10 cellular contexts compared by ENCODE assay signal in genomic region chr3:7309707-7310106, GRCh38.
DNase-seq lines count a peak whose midpoint lies in the region; ATAC-seq and TF ChIP-seq lines count a peak whose summit lies in the region.
"Had no signal": no experiment of that assay in that cellular context is flagged by ENCODE, and none has a peak within 500 bp of the region (broad histone marks: within the 10 kb centered on the region; RNA-seq: fewer than 3 reads in every experiment).

No MANE protein-coding gene starts in this region.

- H3K4me3 ChIP-seq in choroid plexus epithelial cell (ENCODE audit: low read depth, low read length), result no peak overlapping the region

- peak; percentile 13 for DNase-seq in ELF-1 (ENCODE audit: low read depth, low spot score)
- peak; percentile 66 for DNase-seq in choroid plexus epithelial cell (ENCODE audit: low read depth)
- peak; percentile 15 for DNase-seq in iris pigment epithelial cell (ENCODE audit: low read depth)
- peak; percentile 99 for DNase-seq in pulmonary artery endothelial cell (ENCODE audit: low read depth, low spot score)
- DNase-seq in SW480 (ENCODE audit: low spot score), result no peak
- DNase-seq in NCI-H510A treated with DMSO at 0.1 percent for 48 hours (lab: John Stamatoyannopoulos, UW), result no peak
- DNase-seq: AML-193, NCI-H446 treated with DMSO at 0.1 percent for 48 hours had no signal

- no peak for TF ChIP-seq CTCF in choroid plexus epithelial cell (conservative IDR thresholded peaks at IDR 0.05; ENCODE audit: low read depth, low read length)

- no peak for ATAC-seq in HG03520 (IDR thresholded peaks at IDR 0.05; ENCODE audit: unreplicated experiment)
- no peak for ATAC-seq in GM21529 (IDR thresholded peaks at IDR 0.05; ENCODE audit: unreplicated experiment)

Comparison
In these comparisons a context has a peak if more than half of its experiments do, and no peak if none do; other contexts are left out.
1. DNase-seq: peak in ELF-1 (single experiment), choroid plexus epithelial cell (single experiment), iris pigment epithelial cell (single experiment) and pulmonary artery endothelial cell (single experiment); none in SW480 (single experiment) and NCI-H510A treated with DMSO at 0.1 percent for 48 hours (single experiment).